Comparison of ENCODE assay signal across 8 cellular contexts in the genomic region with DNA sequence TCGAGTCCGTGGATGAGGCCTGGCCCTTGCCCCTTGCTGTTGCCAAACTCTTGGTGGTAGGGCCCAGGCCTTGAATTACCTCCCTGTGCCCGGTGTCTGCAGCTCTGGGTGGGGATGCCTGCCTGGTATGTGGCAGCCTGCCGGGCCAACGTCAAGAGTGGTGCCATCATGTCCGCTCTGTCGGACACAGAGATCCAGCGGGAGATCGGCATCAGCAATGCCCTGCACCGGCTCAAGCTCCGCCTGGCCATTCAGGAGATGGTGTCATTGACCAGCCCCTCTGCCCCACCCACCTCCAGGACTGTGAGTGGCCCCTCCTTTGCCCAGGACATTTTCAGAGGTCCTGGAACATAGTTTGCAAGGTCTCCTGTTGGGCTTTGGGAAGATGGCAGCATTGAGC. TPM values are rescaled to one million over a fixed set of nuclear protein-coding genes. Genes with fewer than 3 reads are reported as not detected.
"Had no signal": no experiment of that assay in that cellular context is flagged by ENCODE, and none has a peak within 500 bp of the region (broad histone marks: within the 10 kb centered on the region; RNA-seq: fewer than 3 reads in every experiment).

No MANE protein-coding gene starts in this region.

- H3K4me3 Mint-ChIP-seq: GM23338, H9, IgD-negative memory B cell had no signal

- DNase-seq: H9, HCEC 1CT, KBM-7 had no signal

- H3K9me3 Mint-ChIP-seq: GM23338, IgD-negative memory B cell had no signal

- ATAC-seq: GM23338, HepG2 had no signal

- H3K36me3 Mint-ChIP-seq: IgD-negative memory B cell had no signal

- H2AFZ ChIP-seq: GM23338 had no signal

- H3K4me2 ChIP-seq: GM23338 had no signal

- H3K4me3 ChIP-seq: GM23338 had no signal

- H3K27ac Mint-ChIP-seq: GM23338, IgD-negative memory B cell had no signal

RNA-seq across cellular contexts. Expression of gene MYOG, which starts 25.7 kb away (rescaled TPM):
- total RNA-seq: GM23338, H1, H9, HepG2, HT1080 had no signal
- polyA plus RNA-seq: GM23338, H1, HepG2, IgD-negative memory B cell had no signal

RNA-seq across cellular contexts. Expression of gene PPFIA4, which starts 33.8 kb away (rescaled TPM):
- total RNA-seq: HepG2 had no signal
- polyA plus RNA-seq: IgD-negative memory B cell had no signal
